In the genomic region with DNA sequence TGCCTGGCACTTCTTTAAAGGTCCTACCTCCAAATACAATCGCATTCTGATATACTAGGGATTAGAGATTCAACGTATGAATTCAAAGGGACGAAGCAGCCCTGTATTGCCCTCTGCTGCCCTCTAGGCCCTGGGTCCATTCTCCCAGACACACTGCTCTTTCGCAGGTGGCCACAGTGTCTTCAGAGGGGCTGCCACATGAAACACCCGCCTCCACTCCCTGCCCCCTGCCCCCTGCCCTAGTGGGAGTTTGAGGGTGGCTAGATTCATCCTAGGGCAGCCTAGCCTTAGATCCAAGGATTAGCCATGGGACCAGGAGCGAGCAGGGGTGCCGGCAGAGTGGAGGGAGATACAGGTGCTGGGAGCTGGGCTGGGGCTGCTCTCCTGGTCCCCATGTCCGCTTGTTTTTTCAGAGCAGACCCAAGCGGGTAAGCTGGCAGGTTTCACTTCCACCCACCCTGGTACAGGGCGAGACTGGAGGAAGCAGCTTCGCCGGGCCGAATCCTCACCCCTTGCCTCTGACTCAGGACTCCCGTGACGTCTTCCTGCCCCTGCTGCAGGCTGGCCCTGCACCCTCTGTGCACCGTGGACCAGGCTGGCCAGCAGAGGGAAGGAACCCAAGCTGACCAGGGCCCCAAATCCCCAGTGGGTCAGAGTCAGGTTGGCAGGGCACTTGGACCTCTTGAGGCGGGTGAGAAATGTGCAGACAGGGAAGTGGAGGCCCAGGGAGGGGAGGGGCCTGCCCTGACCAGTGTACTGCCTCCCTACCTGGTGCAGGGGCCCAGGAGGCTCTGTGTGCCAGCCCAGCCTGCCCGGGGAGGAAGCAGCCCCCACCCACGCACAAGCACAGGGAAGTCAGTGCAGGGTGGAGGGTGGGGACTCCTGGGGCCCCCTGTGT, we compare ENCODE assay signal across 8 cellular contexts. TPM values are rescaled to one million over a fixed set of nuclear protein-coding genes. Genes with fewer than 3 reads are reported as not detected.
DNase-seq lines count a peak whose midpoint lies in the region; ATAC-seq and TF ChIP-seq lines count a peak whose summit lies in the region.

No MANE protein-coding gene starts in this region.

- TF ChIP-seq RAD21 in IMR-90 (IDR thresholded peaks at IDR 0.05; ENCODE audit: low read length): no peak

- H3K4me2 ChIP-seq in IMR-90 (ENCODE audit: low read depth, low read length): no peak overlapping the region

- H3K23ac ChIP-seq in IMR-90 (ENCODE audit: low read depth, low read length): no peak overlapping the region

- dilution Hi-C loops in IMR-90 (cut with HindIII; ENCODE audit: low sequenced_read_pairs, unreplicated experiment): no loop called here

- H4K8ac ChIP-seq in IMR-90 (ENCODE audit: low read depth in 2 of 2, low read length in 2 of 2): no peak overlapping the region

- peak; percentile 50 for DNase-seq in GM03348 (ENCODE audit: low spot score)
- DNase-seq in IMR-90: no peak
- DNase-seq in activated CD4-positive, alpha-beta T cell treated with anti-CD3 and anti-CD28 coated beads for 1 hour: peak; percentile 29
- DNase-seq in esophagus muscularis mucosa (ENCODE audit: extremely low spot score): no peak
- peak in 39 of 56 donors; percentile 8 to 62 (median 28) for DNase-seq in nucleus accumbens (lab: John Stamatoyannopoulos, UW)
- DNase-seq in uterus: peak; percentile 55 to 59
- no peak for DNase-seq in LoVo (ENCODE audit: low spot score)

- no peak overlapping the region for H3K14ac ChIP-seq in IMR-90 (replicated peaks; ENCODE audit: low read depth, low read length)

- H3K4me1 ChIP-seq in IMR-90 (ENCODE audit: control insufficient read depth, insufficient read depth, low read length) (peaks cover 15% of the 10 kb centered on the region), esophagus muscularis mucosa (peaks cover 17 to 45% (median 34%) of the 10 kb centered on the region in 4 donors), uterus (peaks cover 0 to 10% of the 10 kb centered on the region in 2 donors)

- peaks cover 2% of the 10 kb centered on the region; the same call in 1 of the 2 replicates for H3K9me1 ChIP-seq in IMR-90 (ENCODE audit: insufficient read depth, low read length)

- intact Hi-C loops in IMR-90 (cut with micrococcal nuclease): loop anchor here (5.0 kb wide), 2 partner anchors 385 to 565 kb away; no protein-coding TSS in a partner anchor
- intact Hi-C loops in esophagus muscularis mucosa (cut with DNase I): loop anchor here (5.0 kb wide), 1 partner anchor 270 kb away; no protein-coding TSS in a partner anchor
- intact Hi-C loops in uterus (cut with DNase I; ENCODE audit: low total_unique reads): no loop called here

- no peaks in the 10 kb centered on the region for H3K27me3 ChIP-seq in IMR-90 (ENCODE audit: control insufficient read depth, insufficient read depth, low read length)
- H3K27me3 ChIP-seq in esophagus muscularis mucosa: no peaks in the 10 kb centered on the region
- H3K27me3 ChIP-seq in uterus: no peaks in the 10 kb centered on the region

- no peak overlapping the region for H2AK9ac ChIP-seq in IMR-90 (replicated peaks; ENCODE audit: low read depth, low read length, poor library complexity)

- TF ChIP-seq POLR2A in IMR-90 (IDR thresholded peaks at IDR 0.05; ENCODE audit: low read depth, low read length) (no peak), esophagus muscularis mucosa (IDR thresholded peaks at IDR 0.05; ENCODE audit: low read depth) (no peak), uterus (IDR thresholded peaks at IDR 0.05) (no peak)

- BruUV-seq in IMR-90 (replicated peaks; lab: Mats Ljungman, UMichigan): no TSS peak

- H3K18ac ChIP-seq in IMR-90 (ENCODE audit: low read depth, low read length): no peak overlapping the region

- no peak for ATAC-seq in IMR-90 (ENCODE audit: low read depth)
- ATAC-seq in HG03025 (IDR thresholded peaks at IDR 0.05; ENCODE audit: low FRiP score, unreplicated experiment): no peak

- POLR2A ChIA-PET in IMR-90 (lab: Charles Lee; ENCODE audit: unreplicated experiment): no interaction called here

- peak overlapping the region; percentile 58; the same call in 1 of the 2 replicates for H2AK5ac ChIP-seq in IMR-90 (ENCODE audit: low read depth, low read length)

- H3K27ac ChIP-seq in IMR-90 (ENCODE audit: insufficient read depth, low read length) (no peak overlapping the region), esophagus muscularis mucosa (replicated peaks in 1 of 4) (peak overlapping the region; percentile 57 to 88 (median 86)), uterus (peak overlapping the region; percentile 81 to 87)

- no peak overlapping the region for H3K9ac ChIP-seq in IMR-90 (ENCODE audit: low read depth, low read length)

- no peaks in the 10 kb centered on the region for H3K79me1 ChIP-seq in IMR-90 (ENCODE audit: low read depth in 1 of 2, low read length in 2 of 2)

- no peaks in the 10 kb centered on the region for H4K20me1 ChIP-seq in IMR-90 (ENCODE audit: insufficient read depth, low read length)

- no peak overlapping the region for H4K91ac ChIP-seq in IMR-90 (ENCODE audit: insufficient read depth, low read depth, low read length)

- no peak for TF ChIP-seq EP300 in esophagus muscularis mucosa (IDR thresholded peaks at IDR 0.05)

- H3K4me3 ChIP-seq in IMR-90 (ENCODE audit: insufficient read depth, low read depth, low read length) (no peak overlapping the region), esophagus muscularis mucosa (no peak overlapping the region), uterus (no peak overlapping the region)

- no peak overlapping the region for H4K5ac ChIP-seq in IMR-90 (ENCODE audit: low read depth, low read length)

- H2BK120ac ChIP-seq in IMR-90 (ENCODE audit: low read depth, low read length): no peak overlapping the region

- no peak overlapping the region for H3K56ac ChIP-seq in IMR-90 (ENCODE audit: extremely low read depth, insufficient read depth, low read length)

- H2AFZ ChIP-seq in IMR-90 (replicated peaks; ENCODE audit: low read length, poor library complexity): peak overlapping the region; percentile 46

- H3K4ac ChIP-seq in IMR-90 (ENCODE audit: low read depth, low read length): no peak overlapping the region

- TF ChIP-seq CTCF in IMR-90 (conservative IDR thresholded peaks at IDR 0.05; ENCODE audit: low read depth, low read length): peak; percentile 18; the same call in 1 of the 2 replicates
- TF ChIP-seq CTCF in esophagus muscularis mucosa (IDR thresholded peaks at IDR 0.05): peak in 2 of 3 experiments; percentile 23 to 32
- peak in 1 of 4 experiments; percentile 10 for TF ChIP-seq CTCF in uterus (IDR thresholded peaks at IDR 0.05)

- H2BK20ac ChIP-seq in IMR-90 (ENCODE audit: low read depth, low read length): no peak overlapping the region

- no peak overlapping the region for H2BK15ac ChIP-seq in IMR-90 (ENCODE audit: low read depth, low read length)

- no peaks in the 10 kb centered on the region for H3K9me3 ChIP-seq in IMR-90 (ENCODE audit: control insufficient read depth, insufficient read depth, low read length)
- no peaks in the 10 kb centered on the region for H3K9me3 ChIP-seq in esophagus muscularis mucosa
- H3K9me3 ChIP-seq in uterus: no peaks in the 10 kb centered on the region

- H2BK5ac ChIP-seq in IMR-90 (ENCODE audit: low read depth, low read length, poor library complexity, severe bottlenecking): no peak overlapping the region

- CTCF ChIA-PET in IMR-90 (lab: Yijun Ruan, JAX): interaction anchor here (0.5 to 1.1 kb wide), 2 partner anchors 17 to 57 kb away, joined by 3 read pairs; no protein-coding TSS in a partner anchor

- in situ Hi-C loops in IMR-90 (cut with MboI; ENCODE audit: low sequenced_read_pairs): loop anchor here (5.0 to 10.0 kb wide), 2 partner anchors 235 to 772 kb away; no protein-coding TSS in a partner anchor

- 94% methylated on average over 8 of the region's 19 CpGs; no CpG with 5 or more reads in 1 of the 2 experiments for WGBS in IMR-90 (ENCODE audit: extremely low coverage in 2 of 2, insufficient read length in 1 of 2), 2 experiments
- WGBS in esophagus muscularis mucosa: 38% methylated on average over 10 of the region's 19 CpGs

- H3K36me3 ChIP-seq in IMR-90 (ENCODE audit: control insufficient read depth, insufficient read depth, low read length) (peaks cover 2% of the 10 kb centered on the region; the same call in 1 of the 2 replicates), esophagus muscularis mucosa (peaks cover 0 to 15% (median 12%) of the 10 kb centered on the region in 4 donors), uterus (no peaks in the 10 kb centered on the region)

TF ChIP-seq in IMR-90, 13 proteins besides CTCF, POLR2A, EP300 and RAD21 (continues in another document):
- no peak for TF ChIP-seq FOS (IDR thresholded peaks at IDR 0.05; ENCODE audit: low read depth, low read length)
- TF ChIP-seq, protein P1, sequence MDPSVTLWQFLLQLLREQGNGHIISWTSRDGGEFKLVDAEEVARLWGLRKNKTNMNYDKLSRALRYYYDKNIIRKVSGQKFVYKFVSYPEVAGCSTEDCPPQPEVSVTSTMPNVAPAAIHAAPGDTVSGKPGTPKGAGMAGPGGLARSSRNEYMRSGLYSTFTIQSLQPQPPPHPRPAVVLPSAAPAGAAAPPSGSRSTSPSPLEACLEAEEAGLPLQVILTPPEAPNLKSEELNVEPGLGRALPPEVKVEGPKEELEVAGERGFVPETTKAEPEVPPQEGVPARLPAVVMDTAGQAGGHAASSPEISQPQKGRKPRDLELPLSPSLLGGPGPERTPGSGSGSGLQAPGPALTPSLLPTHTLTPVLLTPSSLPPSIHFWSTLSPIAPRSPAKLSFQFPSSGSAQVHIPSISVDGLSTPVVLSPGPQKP (IDR thresholded peaks at IDR 0.05; ENCODE audit: borderline replicate concordance, low read depth, low read length): no peak
- no peak for TF ChIP-seq RFX5 (IDR thresholded peaks at IDR 0.05; ENCODE audit: low read depth, low read length)
- TF ChIP-seq SMC3 (IDR thresholded peaks at IDR 0.05; ENCODE audit: low read depth, low read length): no peak

RNA-seq across cellular contexts. Expression of a gene that starts 28.4 kb away (rescaled TPM):
- total RNA-seq in IMR-90 (2012; rRNA removed) (16.4 and 23.1 TPM in 2 replicates), esophagus muscularis mucosa (100 to 1,000 TPM in 1 of 4 donors, 10 to 100 TPM in 2, 1 to 10 TPM in 1; 8.7 to 603 (median 13.0) TPM), uterus (10 to 100 TPM in 1 of 4 donors, 1 to 10 TPM in 2, under 1 TPM in 1; 0.51 to 13.8 (median 8.5) TPM)
- polyA plus RNA-seq in IMR-90 (2012; rRNA removed): 49.9 and 50.5 TPM in 2 replicates
- 82.4 and 91.3 TPM in 2 replicates for polyA plus RNA-seq in IMR-90 (2012; cell fraction: cytosol; rRNA removed)
- polyA plus RNA-seq in IMR-90 (2012; cell fraction: nucleus; rRNA removed; ENCODE audit: low replicate concordance): 45.0 and 48.2 TPM in 2 replicates

RNA-seq across cellular contexts. Expression of a gene that starts 47.5 kb away (rescaled TPM):
- total RNA-seq in IMR-90 (2012; rRNA removed) (53.6 and 58.6 TPM in 2 replicates), esophagus muscularis mucosa (10 to 100 TPM in 3 of 4 donors, 1 to 10 TPM in 1; 9.1 to 22.2 (median 16.4) TPM), uterus (10 to 100 TPM; 15.9 to 60.6 (median 40.3) TPM)
- polyA plus RNA-seq in IMR-90 (2012; rRNA removed): 43.0 and 44.3 TPM in 2 replicates
- polyA plus RNA-seq in IMR-90 (2012; cell fraction: cytosol; rRNA removed): 24.6 and 31.4 TPM in 2 replicates
- 29.3 and 58.8 TPM in 2 replicates for polyA plus RNA-seq in IMR-90 (2012; cell fraction: nucleus; rRNA removed; ENCODE audit: low replicate concordance)

RNA-seq across cellular contexts. Expression of a gene that starts 52.8 kb away (rescaled TPM):
- total RNA-seq in IMR-90 (2012; rRNA removed) (38.0 and 39.4 TPM in 2 replicates), esophagus muscularis mucosa (10 to 100 TPM; 22.8 to 44.6 (median 35.8) TPM), uterus (10 to 100 TPM; 21.3 to 66.7 (median 52.5) TPM)
- 46.4 and 48.5 TPM in 2 replicates for polyA plus RNA-seq in IMR-90 (2012; rRNA removed)
- 66.1 and 71.8 TPM in 2 replicates for polyA plus RNA-seq in IMR-90 (2012; cell fraction: cytosol; rRNA removed)
- polyA plus RNA-seq in IMR-90 (2012; cell fraction: nucleus; rRNA removed; ENCODE audit: low replicate concordance): 54.4 and 68.2 TPM in 2 replicates

Comparison
In these comparisons a context has a peak if more than half of its experiments do, and no peak if none do; other contexts are left out.
1. DNase-seq: peak in GM03348 (single experiment), activated CD4-positive, alpha-beta T cell treated with anti-CD3 and anti-CD28 coated beads for 1 hour (single experiment), nucleus accumbens (39 of 56) and uterus (2 of 2); none in IMR-90 (single experiment), esophagus muscularis mucosa (single experiment) and LoVo (single experiment).